Comparison of ENCODE assay signal across 1 cellular context in the genomic region with DNA sequence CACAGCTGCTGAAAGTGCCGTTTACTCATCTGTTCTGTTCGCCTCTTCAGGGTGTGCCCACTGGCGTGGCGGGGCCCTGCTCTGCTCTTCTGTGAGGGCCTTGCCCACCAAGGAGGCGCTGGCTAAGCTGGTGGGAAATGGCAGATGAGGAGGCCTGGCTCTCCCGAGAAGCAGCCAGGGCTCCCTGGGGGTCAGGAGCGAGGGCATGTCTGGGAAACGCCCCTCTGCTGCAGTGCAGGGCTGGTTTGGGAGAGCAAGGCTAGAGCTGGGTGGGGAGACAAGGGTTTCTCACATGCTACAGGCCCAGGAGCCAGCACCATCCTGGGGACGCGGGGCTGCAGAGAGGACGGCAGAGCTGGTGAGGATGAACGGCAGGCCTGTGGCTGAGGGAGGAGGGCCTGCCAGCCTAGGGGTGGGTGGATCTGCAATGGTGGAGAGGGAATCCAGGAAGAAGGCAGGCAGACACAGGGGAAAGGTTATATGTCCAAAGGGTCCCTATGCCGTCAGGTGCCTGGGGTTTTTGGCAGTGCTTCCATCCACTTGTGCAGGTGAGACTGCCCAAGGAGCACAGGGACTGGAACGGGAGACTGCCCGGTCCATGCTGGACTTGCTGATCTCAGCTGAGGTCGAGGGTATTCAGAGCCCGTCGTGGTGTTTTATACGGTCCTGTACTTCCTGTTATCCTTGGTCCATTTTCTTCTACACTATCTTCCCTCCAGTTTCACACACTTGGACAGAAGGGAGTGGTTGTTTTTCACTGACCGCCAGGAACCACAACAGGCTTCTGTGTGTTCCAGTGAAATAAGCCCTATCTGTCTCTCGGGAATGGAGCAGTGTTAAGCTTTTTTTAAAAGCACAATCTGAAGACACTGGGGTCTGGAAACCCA.
TF ChIP-seq lines count a peak whose summit lies in the region.

No MANE protein-coding gene starts in this region.

TF ChIP-seq in HepG2, 621 proteins besides CTCF, POLR2A, EP300 and RAD21:
- no peak for TF ChIP-seq NBN (conservative IDR thresholded peaks at IDR 0.05)
- no peak for TF ChIP-seq NAIF1 (CRISPR knock-in tag; IDR thresholded peaks at IDR 0.05; ENCODE audit: borderline replicate concordance)
- TF ChIP-seq, protein P1, sequence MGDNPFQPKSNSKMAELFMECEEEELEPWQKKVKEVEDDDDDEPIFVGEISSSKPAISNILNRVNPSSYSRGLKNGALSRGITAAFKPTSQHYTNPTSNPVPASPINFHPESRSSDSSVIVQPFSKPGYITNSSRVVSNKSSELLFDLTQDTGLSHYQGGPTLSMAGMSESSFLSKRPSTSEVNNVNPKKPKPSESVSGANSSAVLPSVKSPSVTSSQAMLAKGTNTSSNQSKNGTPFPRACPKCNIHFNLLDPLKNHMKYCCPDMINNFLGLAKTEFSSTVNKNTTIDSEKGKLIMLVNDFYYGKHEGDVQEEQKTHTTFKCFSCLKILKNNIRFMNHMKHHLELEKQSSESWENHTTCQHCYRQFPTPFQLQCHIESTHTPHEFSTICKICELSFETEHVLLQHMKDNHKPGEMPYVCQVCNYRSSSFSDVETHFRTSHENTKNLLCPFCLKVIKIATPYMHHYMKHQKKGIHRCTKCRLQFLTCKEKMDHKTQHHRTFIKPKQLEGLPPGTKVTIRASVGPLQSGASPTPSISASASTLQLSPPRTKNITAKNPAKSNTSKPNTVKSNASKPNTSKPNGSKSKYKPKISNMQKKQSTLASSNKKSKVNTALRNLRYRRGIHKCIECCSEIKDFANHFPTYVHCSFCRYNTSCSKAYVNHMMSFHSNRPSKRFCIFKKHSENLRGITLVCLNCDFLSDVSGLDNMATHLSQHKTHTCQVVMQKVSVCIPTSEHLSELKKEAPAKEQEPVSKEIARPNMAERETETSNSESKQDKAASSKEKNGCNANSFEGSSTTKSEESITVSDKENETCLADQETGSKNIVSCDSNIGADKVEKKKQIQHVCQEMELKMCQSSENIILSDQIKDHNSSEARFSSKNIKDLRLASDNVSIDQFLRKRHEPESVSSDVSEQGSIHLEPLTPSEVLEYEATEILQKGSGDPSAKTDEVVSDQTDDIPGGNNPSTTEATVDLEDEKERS (CRISPR knock-in tag; IDR thresholded peaks at IDR 0.05), result no peak
- TF ChIP-seq ZNF772 (CRISPR knock-in tag; IDR thresholded peaks at IDR 0.05), result no peak
- TF ChIP-seq ZFP37 (CRISPR knock-in tag; IDR thresholded peaks at IDR 0.05; ENCODE audit: borderline replicate concordance), result no peak
- no peak for TF ChIP-seq MBNL3 (CRISPR knock-in tag; conservative IDR thresholded peaks at IDR 0.05)
TF ChIP-seq in HepG2: peak in this region for 0.
